Comparison of ENCODE assay signal across 23 cellular contexts in genomic region chr12:75844985-75845384, GRCh38.
DNase-seq lines count a peak whose midpoint lies in the region; ATAC-seq and TF ChIP-seq lines count a peak whose summit lies in the region.
"Had no signal": no experiment of that assay in that cellular context is flagged by ENCODE, and none has a peak within 500 bp of the region (broad histone marks: within the 10 kb centered on the region; RNA-seq: fewer than 3 reads in every experiment).

No MANE protein-coding gene starts in this region.

- ATAC-seq in Panc1 (no peak), right cardiac atrium (peak; percentile 41 to 77)
- ATAC-seq in activated T-cell treated with anti-CD3 and anti-CD28 coated beads, Interleukin-2, amount 50 U/mL, for 4 hours = no peak
- no peak for ATAC-seq in stimulated activated naive CD8-positive, alpha-beta T cell treated with anti-CD3 and anti-CD28 coated beads, Interleukin-15, Interleukin-2, amounts not matched to agents 100 U/mL and 50 U/mL, for 24 hours

- H3K79me2 ChIP-seq in ACC112 (ENCODE audit: control insufficient read depth, insufficient read depth, low read length, unreplicated experiment) = no peaks in the 10 kb centered on the region

- TF ChIP-seq CTCF in Panc1 (IDR thresholded peaks at IDR 0.05) (no peak), glutamatergic neuron (IDR thresholded peaks at IDR 0.05; ENCODE audit: partially characterized antibody, unreplicated experiment) (no peak)

- in situ Hi-C loops in Panc1 (cut with HindIII; ENCODE audit: low pct_unique_long_range_greater_than_20kb, low sequenced_read_pairs) = no loop called here

- CTCF ChIA-PET in Panc1 (lab: Charles Lee) = no interaction called here

- no peaks in the 10 kb centered on the region for H3K36me3 ChIP-seq in ACC112 (ENCODE audit: insufficient read depth, low read length)
- H3K36me3 ChIP-seq in Panc1 (ENCODE audit: control insufficient read depth, insufficient read depth, low read length) = no peaks in the 10 kb centered on the region
- H3K36me3 ChIP-seq: BLaER1 treated with 17β-estradiol and CSF1 and Interleukin-3, amounts not matched to agents 10 nM and 100 nM; MG63 had no signal

- H3K27me3 Mint-ChIP-seq in glutamatergic neuron (ENCODE audit: unreplicated experiment) = no peaks in the 10 kb centered on the region
- H3K27me3 Mint-ChIP-seq in activated T-cell treated with anti-CD3 and anti-CD28 coated beads, Interleukin-2, amount 50 U/mL, for 4 hours (ENCODE audit: low read depth) = no peaks in the 10 kb centered on the region
- H3K27me3 Mint-ChIP-seq: CD4-positive, alpha-beta T cell had no signal

- peak overlapping the region; percentile 3 for H2AFZ ChIP-seq in ACC112 (ENCODE audit: low read length, unreplicated experiment)
- H2AFZ ChIP-seq: GM23248, PC-9 had no signal

- intact Hi-C loops in Panc1 (cut with micrococcal nuclease; ENCODE audit: unreplicated experiment) (no loop called here), right cardiac atrium (cut with DNase I) (no loop called here)

- DNase-seq in Panc1 (ENCODE audit: low read depth, low spot score) (no peak), glutamatergic neuron (no peak), right cardiac atrium (peak in 1 of 3 donors; percentile 53), SIG-M5 treated with dmso at 0.1 percent for 504 hours (lab: John Stamatoyannopoulos, UW; ENCODE audit: unreplicated experiment) (no peak)
- no peak for DNase-seq in activated T-cell treated with anti-CD3 and anti-CD28 coated beads, Interleukin-2, amount 50 U/mL, for 4 hours
- no peak for DNase-seq in stimulated activated naive CD8-positive, alpha-beta T cell treated with anti-CD3 and anti-CD28 coated beads, Interleukin-15, Interleukin-2, amounts not matched to agents 100 U/mL and 50 U/mL, for 24 hours
- DNase-seq: AML-193; CD4-positive, alpha-beta T cell; GM23248; H7; KBM-7; MG63; NCI-H1105 treated with DMSO at 0.1 percent for 48 hours; NCI-H146; NCI-H2029; NCI-H2227 treated with DMSO at 0.1 percent for 48 hours; NCI-H526 treated with DMSO at 0.1 percent for 48 hours; PC-9; RPMI8226; SHP77 treated with DMSO at 0.1 percent for 48 hours had no signal

- H3K27me3 ChIP-seq in ACC112 (ENCODE audit: insufficient read depth, low read length) (no peaks in the 10 kb centered on the region), Panc1 (ENCODE audit: control insufficient read depth, insufficient read depth, low read length) (no peaks in the 10 kb centered on the region), right cardiac atrium (ENCODE audit: control insufficient read depth, insufficient read depth) (no peaks in the 10 kb centered on the region)
- H3K27me3 ChIP-seq: MG63 had no signal

- H3K27ac Mint-ChIP-seq in glutamatergic neuron (ENCODE audit: unreplicated experiment) = peak overlapping the region; percentile 35
- H3K27ac Mint-ChIP-seq: CD4-positive, alpha-beta T cell had no signal

- H3K4me3 ChIP-seq in ACC112 (ENCODE audit: low read depth, low read length) (no peak overlapping the region), Panc1 (ENCODE audit: low read depth in 2 of 2, low read length in 2 of 2) (no peak overlapping the region), right cardiac atrium (ENCODE audit: low read length) (no peak overlapping the region)
- H3K4me3 ChIP-seq: BLaER1 treated with 17β-estradiol and CSF1 and Interleukin-3, amounts not matched to agents 10 nM and 100 nM; GM23248; MG63; PC-9; SK-N-MC had no signal

- no TSS peak for BruUV-seq in Panc1 (replicated peaks; lab: Mats Ljungman, UMichigan)

- POLR2A ChIA-PET in Panc1 (lab: Charles Lee) = no interaction called here

- H3K36me3 Mint-ChIP-seq in glutamatergic neuron (ENCODE audit: unreplicated experiment) = peaks cover 5% of the 10 kb centered on the region
- peaks cover 1% of the 10 kb centered on the region for H3K36me3 Mint-ChIP-seq in activated T-cell treated with anti-CD3 and anti-CD28 coated beads, Interleukin-2, amount 50 U/mL, for 4 hours (ENCODE audit: insufficient read depth)

- H3K4me1 Mint-ChIP-seq in glutamatergic neuron (ENCODE audit: low read depth, unreplicated experiment) = peaks cover 55% of the 10 kb centered on the region
- H3K4me1 Mint-ChIP-seq in activated T-cell treated with anti-CD3 and anti-CD28 coated beads, Interleukin-2, amount 50 U/mL, for 4 hours (ENCODE audit: low read depth) = peaks cover 3% of the 10 kb centered on the region

- peaks cover 11% of the 10 kb centered on the region for H3K4me1 ChIP-seq in ACC112 (ENCODE audit: control insufficient read depth, insufficient read depth, low read length, unreplicated experiment)
- H3K4me1 ChIP-seq in Panc1 (ENCODE audit: control insufficient read depth, insufficient read depth, low read length) = peaks cover 22% of the 10 kb centered on the region
- H3K4me1 ChIP-seq in right cardiac atrium (ENCODE audit: control insufficient read depth, insufficient read depth, low read length) = no peaks in the 10 kb centered on the region

- H3K9me3 ChIP-seq in Panc1 (ENCODE audit: control insufficient read depth, insufficient read depth, low read depth, low read length) (peaks cover 31% of the 10 kb centered on the region; the same call in 1 of the 2 replicates), right cardiac atrium (ENCODE audit: control insufficient read depth, low read length) (no peaks in the 10 kb centered on the region)

- H3K4me3 Mint-ChIP-seq in glutamatergic neuron (ENCODE audit: unreplicated experiment) = no peak overlapping the region
- H3K4me3 Mint-ChIP-seq in activated T-cell treated with anti-CD3 and anti-CD28 coated beads, Interleukin-2, amount 50 U/mL, for 4 hours = no peak overlapping the region
- H3K4me3 Mint-ChIP-seq: CD4-positive, alpha-beta T cell had no signal

- 34% methylated on average over 6 of the region's 6 CpGs for WGBS in right cardiac atrium

- H3K27ac ChIP-seq in ACC112 (ENCODE audit: low read depth, low read length) (no peak overlapping the region), Panc1 (ENCODE audit: low read length) (peak overlapping the region; percentile 92), right cardiac atrium (ENCODE audit: low read length) (no peak overlapping the region)
- H3K27ac ChIP-seq: BLaER1 treated with 17β-estradiol and CSF1 and Interleukin-3, amounts not matched to agents 10 nM and 100 nM; GM23248; PC-9; SK-N-MC had no signal

- peaks cover 4% of the 10 kb centered on the region for H3K9me3 Mint-ChIP-seq in glutamatergic neuron (ENCODE audit: unreplicated experiment)
- H3K9me3 Mint-ChIP-seq in activated T-cell treated with anti-CD3 and anti-CD28 coated beads, Interleukin-2, amount 50 U/mL, for 4 hours = peaks cover 9% of the 10 kb centered on the region

Comparison
In these comparisons a context has a peak if more than half of its experiments do, and no peak if none do; other contexts are left out.
1. ATAC-seq: peak in right cardiac atrium (2 of 2); none in Panc1 (single experiment), activated T-cell treated with anti-CD3 and anti-CD28 coated beads, Interleukin-2, amount 50 U/mL, for 4 hours (0 of 2) and stimulated activated naive CD8-positive, alpha-beta T cell treated with anti-CD3 and anti-CD28 coated beads, Interleukin-15, Interleukin-2, amounts not matched to agents 100 U/mL and 50 U/mL, for 24 hours (single experiment).